24 cellular contexts compared by ENCODE assay signal in genomic region chr5:160614136-160614535, GRCh38.
"Had no signal": no experiment of that assay in that cellular context is flagged by ENCODE, and none has a peak within 500 bp of the region (broad histone marks: within the 10 kb centered on the region; RNA-seq: fewer than 3 reads in every experiment).

No MANE protein-coding gene starts in this region.

- H3K4me1 Mint-ChIP-seq: IgD-negative memory B cell had no signal

- ATAC-seq: K562, Right ventricle myocardium inferior had no signal

- H3K4me3 Mint-ChIP-seq: IgD-negative memory B cell had no signal

- H3K27ac ChIP-seq: HL-60, KMS-11, PC-9, Peyer's patch, SJCRH30, SK-N-MC had no signal

- H3K27me3 ChIP-seq: Peyer's patch, SJCRH30 had no signal

- H3K36me3 ChIP-seq: SJCRH30 had no signal

- H3K4me1 ChIP-seq: Peyer's patch, SJCRH30 had no signal

- H3K4me3 ChIP-seq: K562, PC-9, Peyer's patch, SJCRH30, SK-N-MC had no signal

- H3K4me2 ChIP-seq: KMS-11, PC-9 had no signal

- H3K9me3 ChIP-seq: Peyer's patch, SJCRH30 had no signal

- DNase-seq: Kasumi-1, MV-4-11, NCI-H1048, NCI-H1105, NCI-H1417, NCI-H1436 treated with DMSO at 0.1 percent for 48 hours, NCI-H1694, NCI-H187 treated with DMSO at 0.1 percent for 48 hours, NCI-H2029 treated with DMSO at 0.1 percent for 48 hours, NCI-H2171 treated with DMSO at 0.1 percent for 48 hours, NCI-H2227 treated with DMSO at 0.1 percent for 48 hours, NCI-H524, NCI-H526 treated with DMSO at 0.1 percent for 48 hours, NCI-H748 treated with DMSO at 0.1 percent for 48 hours, PC-9, Peyer's patch, SHP77 treated with DMSO at 0.1 percent for 48 hours, SJCRH30 had no signal

- H3K9ac ChIP-seq: KMS-11 had no signal

- H3K36me3 Mint-ChIP-seq: IgD-negative memory B cell had no signal

- H2AFZ ChIP-seq: PC-9 had no signal
